13 cellular contexts compared by ENCODE assay signal in genomic region chr5:139849942-139850341, GRCh38. TPM values are rescaled to one million over a fixed set of nuclear protein-coding genes. Genes with fewer than 3 reads are reported as not detected.
DNase-seq lines count a peak whose midpoint lies in the region; ATAC-seq and TF ChIP-seq lines count a peak whose summit lies in the region.
"Had no signal": no experiment of that assay in that cellular context is flagged by ENCODE, and none has a peak within 500 bp of the region (broad histone marks: within the 10 kb centered on the region; RNA-seq: fewer than 3 reads in every experiment).

No MANE protein-coding gene starts in this region.

- POLR2A ChIA-PET in CD8-positive, alpha-beta memory T cell (lab: Charles Lee) = no interaction called here

- H3K27ac Mint-ChIP-seq in CD8-positive, alpha-beta memory T cell = peak overlapping the region; percentile 7 to 88 (median 70)
- peak overlapping the region; percentile 30 for H3K27ac Mint-ChIP-seq in activated T-helper 17 cell treated with anti-CD3 and anti-CD28 coated beads, Interleukin-2, amount 50 U/mL, for 72 hours
- peak overlapping the region; percentile 14 for H3K27ac Mint-ChIP-seq in memory B cell

- peak overlapping the region; percentile 65 to 85 (median 77) for H3K4me3 Mint-ChIP-seq in CD8-positive, alpha-beta memory T cell
- H3K4me3 Mint-ChIP-seq in activated T-helper 17 cell treated with anti-CD3 and anti-CD28 coated beads, Interleukin-2, amount 50 U/mL, for 72 hours = peak overlapping the region; percentile 43
- H3K4me3 Mint-ChIP-seq in memory B cell = peak overlapping the region; percentile 59

- TF ChIP-seq CTCF in BE2C (IDR thresholded peaks at IDR 0.05; ENCODE audit: low read depth, low read length) (no peak), omental fat pad (IDR thresholded peaks at IDR 0.05) (no peak)

- no peak for ATAC-seq in activated T-helper 17 cell treated with anti-CD3 and anti-CD28 coated beads, Interleukin-2, amount 50 U/mL, for 72 hours (replicated peaks)
- ATAC-seq in memory B cell (ENCODE audit: low read depth) (no peak), omental fat pad (ENCODE audit: low FRiP score) (no peak)

- peaks cover 14% of the 10 kb centered on the region for H3K36me3 ChIP-seq in BE2C
- no peaks in the 10 kb centered on the region for H3K36me3 ChIP-seq in CD8-positive, alpha-beta memory T cell (ENCODE audit: insufficient read depth, low read length)

- no peak overlapping the region for H3K4me3 ChIP-seq in BE2C (ENCODE audit: low read depth, low read length)
- H3K4me3 ChIP-seq in CD8-positive, alpha-beta memory T cell (ENCODE audit: low read length) = no peak overlapping the region
- H3K4me3 ChIP-seq: lung had no signal

- no peaks in the 10 kb centered on the region for H3K9me3 ChIP-seq in BE2C
- H3K9me3 ChIP-seq in CD8-positive, alpha-beta memory T cell (ENCODE audit: low read length) = no peaks in the 10 kb centered on the region

- CTCF ChIA-PET in CD8-positive, alpha-beta memory T cell (lab: Charles Lee) = interaction anchor here (0.7 to 2.1 kb wide), 6 partner anchors 11 to 118 kb away, joined by 3 to 10 read pairs (median 3); no protein-coding TSS in a partner anchor

- H3K36me3 Mint-ChIP-seq in CD8-positive, alpha-beta memory T cell = no peaks in the 10 kb centered on the region
- H3K36me3 Mint-ChIP-seq in activated T-helper 17 cell treated with anti-CD3 and anti-CD28 coated beads, Interleukin-2, amount 50 U/mL, for 72 hours (ENCODE audit: low read depth) = no peaks in the 10 kb centered on the region
- no peaks in the 10 kb centered on the region for H3K36me3 Mint-ChIP-seq in memory B cell

- peaks cover 6 to 18% (median 16%) of the 10 kb centered on the region in 3 donors for H3K4me1 Mint-ChIP-seq in CD8-positive, alpha-beta memory T cell
- H3K4me1 Mint-ChIP-seq in activated T-helper 17 cell treated with anti-CD3 and anti-CD28 coated beads, Interleukin-2, amount 50 U/mL, for 72 hours = no peaks in the 10 kb centered on the region
- peaks cover 16% of the 10 kb centered on the region for H3K4me1 Mint-ChIP-seq in memory B cell

- no peak overlapping the region for H3K27ac ChIP-seq in CD8-positive, alpha-beta memory T cell (ENCODE audit: low read depth, low read length)
- H3K27ac ChIP-seq: RWPE1 had no signal

- H3K27me3 ChIP-seq in BE2C = no peaks in the 10 kb centered on the region
- H3K27me3 ChIP-seq in CD8-positive, alpha-beta memory T cell (ENCODE audit: insufficient read depth, low read length, poor library complexity, severe bottlenecking) = peaks cover 3% of the 10 kb centered on the region

- H3K27me3 Mint-ChIP-seq in CD8-positive, alpha-beta memory T cell = peaks cover 7 to 10% of the 10 kb centered on the region in 2 donors
- H3K27me3 Mint-ChIP-seq in activated T-helper 17 cell treated with anti-CD3 and anti-CD28 coated beads, Interleukin-2, amount 50 U/mL, for 72 hours = no peaks in the 10 kb centered on the region
- H3K27me3 Mint-ChIP-seq in memory B cell = peaks cover 4% of the 10 kb centered on the region

- H3K9me3 Mint-ChIP-seq in CD8-positive, alpha-beta memory T cell = no peaks in the 10 kb centered on the region
- H3K9me3 Mint-ChIP-seq in activated T-helper 17 cell treated with anti-CD3 and anti-CD28 coated beads, Interleukin-2, amount 50 U/mL, for 72 hours = no peaks in the 10 kb centered on the region
- no peaks in the 10 kb centered on the region for H3K9me3 Mint-ChIP-seq in memory B cell

- H3K4me1 ChIP-seq in BE2C = peaks cover 5% of the 10 kb centered on the region
- no peaks in the 10 kb centered on the region for H3K4me1 ChIP-seq in CD8-positive, alpha-beta memory T cell (ENCODE audit: insufficient read depth, low read length)

- DNase-seq in BE2C (peak; percentile 1), memory B cell (ENCODE audit: low spot score in 2 of 2) (no peak), omental fat pad (ENCODE audit: low spot score) (no peak), medulla oblongata (ENCODE audit: extremely low spot score) (no peak), NCI-H82 (lab: John Stamatoyannopoulos, UW) (no peak), NCI-H1092 (lab: John Stamatoyannopoulos, UW) (no peak)
- DNase-seq in CD8-positive, alpha-beta memory T cell = no peak
- DNase-seq: DND-41, NCI-H187 treated with DMSO at 0.1 percent for 48 hours had no signal

RNA-seq across cellular contexts. Expression of gene PSD2, which starts 54.3 kb away (rescaled TPM):
- polyA plus RNA-seq in BE2C (2012; ENCODE audit: insufficient read depth, insufficient read length, low read depth) = 1.0 TPM
- total RNA-seq in CD8-positive, alpha-beta memory T cell = not detected
- 0.12 TPM for polyA plus RNA-seq in CD8-positive, alpha-beta memory T cell
- not detected for total RNA-seq in activated T-helper 17 cell treated with anti-CD3 and anti-CD28 coated beads, Interleukin-2, amount 50 U/mL, for 72 hours
- under 1 TPM in 3 of 4 donors, not detected in 1; 0.12 to 0.46 (median 0.16) TPM for total RNA-seq in omental fat pad
- total RNA-seq: glomerular endothelial cell had no signal

Comparison
In these comparisons a context has a peak if more than half of its experiments do, and no peak if none do; other contexts are left out.
1. H3K27ac Mint-ChIP-seq: peak in every context shown above with its lines; median percentile 70 in CD8-positive, alpha-beta memory T cell; 30 in activated T-helper 17 cell treated with anti-CD3 and anti-CD28 coated beads, Interleukin-2, amount 50 U/mL, for 72 hours; 14 in memory B cell.